7 cellular contexts compared by ENCODE assay signal in genomic region chr12:26614217-26614616, GRCh38.
DNase-seq lines count a peak whose midpoint lies in the region; ATAC-seq, FAIRE-seq and TF ChIP-seq lines count a peak whose summit lies in the region.

No MANE protein-coding gene starts in this region.

- H3K9me3 ChIP-seq in kidney (ENCODE audit: control insufficient read depth in 1 of 2, low read length in 2 of 2) = no peaks in the 10 kb centered on the region

- intact Hi-C loops in kidney (cut with DNase I) = no loop called here

- H3K27ac ChIP-seq in angular gyrus (ENCODE audit: low read depth, low read length) (peak overlapping the region; percentile 98), kidney (ENCODE audit: low read depth in 2 of 2, low read length in 2 of 2) (no peak overlapping the region)

- DNase-seq in GM03348 (ENCODE audit: low spot score) = peak; percentile 21
- no peak for DNase-seq in LNCaP clone FGC (ENCODE audit: low read depth)
- DNase-seq in kidney = no peak

- H3K36me3 ChIP-seq in kidney (ENCODE audit: control insufficient read depth in 1 of 2, insufficient read depth in 2 of 2, low read length in 2 of 2) = peaks cover 7 to 8% of the 10 kb centered on the region in 2 donors

- TF ChIP-seq CTCF in LNCaP clone FGC (IDR thresholded peaks at IDR 0.05; ENCODE audit: control insufficient read depth, extremely low read depth, insufficient read depth) (peak; percentile 65), kidney (IDR thresholded peaks at IDR 0.05; ENCODE audit: borderline replicate concordance, extremely low read depth, insufficient read depth) (peak; percentile 46)

- no peak overlapping the region for H3K9ac ChIP-seq in kidney (ENCODE audit: low read length in 2 of 2)

- H3K4me3 ChIP-seq in LNCaP clone FGC (ENCODE audit: low read depth, low read length) = no peak overlapping the region
- no peak overlapping the region for H3K4me3 ChIP-seq in kidney (ENCODE audit: low read length in 2 of 2)

- FAIRE-seq in kidney (lab: Jason Lieb, UNC) = no peak

- no peaks in the 10 kb centered on the region for H3K4me1 ChIP-seq in kidney (ENCODE audit: control insufficient read depth in 1 of 2, insufficient read depth in 1 of 2, low read depth in 1 of 2, low read length in 2 of 2)

- ATAC-seq in HG03439 (IDR thresholded peaks at IDR 0.05; ENCODE audit: unreplicated experiment) (no peak), HG03460 (IDR thresholded peaks at IDR 0.05; ENCODE audit: unreplicated experiment) (no peak), HG02981 (IDR thresholded peaks at IDR 0.05; ENCODE audit: unreplicated experiment) (no peak)
